ENCODE assay signal across 32 cellular contexts in genomic region chr1:35253941-35254340, GRCh38.
"Had no signal": no experiment of that assay in that cellular context is flagged by ENCODE, and none has a peak within 500 bp of the region (broad histone marks: within the 10 kb centered on the region; RNA-seq: fewer than 3 reads in every experiment).

No MANE protein-coding gene starts in this region.

- H3K27me3 ChIP-seq: adrenal gland, ascending aorta, body of pancreas, brain microvascular endothelial cell, breast epithelium, cardiac muscle cell had no signal

- H3K9me3 ChIP-seq: adrenal gland, ascending aorta, body of pancreas, breast epithelium had no signal

- DNase-seq: activated effector memory CD4-positive, alpha-beta T cell treated with anti-CD3 and anti-CD28 coated beads, Interleukin-2, amount 50 U/mL, for 16 hours; activated effector memory CD4-positive, alpha-beta T cell treated with Interleukin-2 at 50 U/mL for 16 hours; activated gamma-delta T cell; activated gamma-delta T cell treated with Interleukin-2 at 50 U/mL for 16 hours; activated naive CD4-positive, alpha-beta T cell; activated naive CD4-positive, alpha-beta T cell treated with anti-CD3 and anti-CD28 coated beads for 36 hours; activated naive CD4-positive, alpha-beta T cell treated with anti-CD3 and anti-CD28 coated beads, Interleukin-2, amount 10 ng/mL, durations not matched to agents 7 days and 5 days; activated naive CD4-positive, alpha-beta T cell treated with anti-CD3 and anti-CD28 coated beads, Interleukin-2, amount 50 U/mL, for 16 hours; activated naive CD4-positive, alpha-beta T cell treated with Interleukin-2 at 50 U/mL for 16 hours; activated naive CD8-positive, alpha-beta T cell treated with anti-CD3 and anti-CD28 coated beads for 36 hours; activated naive CD8-positive, alpha-beta T cell treated with anti-CD3 and anti-CD28 coated beads, Interleukin-2, amount 10 ng/mL, durations not matched to agents 7 days and 5 days; activated naive CD8-positive, alpha-beta T cell treated with anti-CD3 and anti-CD28 coated beads, Interleukin-2, amount 50 U/mL, for 24 hours; activated T-cell treated with anti-CD3 and anti-CD28 coated beads, Interleukin-2, amount 50 U/mL, for 4 hours; activated T-cell treated with anti-CD3 and anti-CD28 coated beads, Interleukin-2, amount 50 U/mL, for 48 hours; activated T-cell treated with anti-CD3 and anti-CD28 coated beads, Interleukin-2, amount 50 U/mL, for 72 hours; adrenal gland; amniotic stem cell; amygdala; anterior cingulate cortex; aorta; body of pancreas; brain microvascular endothelial cell; caudate nucleus; central memory CD4-positive, alpha-beta T cell; cerebellar nuclear complex had no signal

- H3K36me3 ChIP-seq: adrenal gland, ascending aorta, brain microvascular endothelial cell, breast epithelium, cardiac muscle cell had no signal

- ATAC-seq: activated naive CD4-positive, alpha-beta T cell treated with anti-CD3 and anti-CD28 coated beads, Interleukin-2, amount 50 U/mL, for 72 hours; activated naive CD8-positive, alpha-beta T cell treated with anti-CD3 and anti-CD28 coated beads, Interleukin-2, amount 50 U/mL, for 24 hours; activated T-cell treated with anti-CD3 and anti-CD28 coated beads, Interleukin-2, amount 50 U/mL, for 4 hours; activated T-cell treated with anti-CD3 and anti-CD28 coated beads, Interleukin-2, amount 50 U/mL, for 72 hours; activated T-helper 17 cell treated with anti-CD3 and anti-CD28 coated beads, Interleukin-2, amount 50 U/mL, for 72 hours; body of pancreas had no signal

- H3K4me1 ChIP-seq: adrenal gland, ascending aorta, body of pancreas, breast epithelium had no signal

- H3K4me3 ChIP-seq: adrenal gland, ascending aorta, body of pancreas, breast epithelium, cardiac muscle cell had no signal

- H3K27ac ChIP-seq: adrenal gland, ascending aorta, body of pancreas, brain microvascular endothelial cell, breast epithelium, cardiac muscle cell had no signal

- FAIRE-seq: astrocyte, bronchial epithelial cell had no signal
